In genomic region chr5:145536133-145536532, GRCh38 we compare ENCODE assay signal across 22 cellular contexts.
"Had no signal": no experiment of that assay in that cellular context is flagged by ENCODE, and none has a peak within 500 bp of the region (broad histone marks: within the 10 kb centered on the region; RNA-seq: fewer than 3 reads in every experiment).

No MANE protein-coding gene starts in this region.

- H3K36me3 ChIP-seq: neutrophil had no signal

- H3K4me1 Mint-ChIP-seq: activated CD4-positive, alpha-beta memory T cell treated with anti-CD3 and anti-CD28 coated beads, Interleukin-2, amount 10 ng/mL, durations not matched to agents 7 days and 5 days; activated naive CD4-positive, alpha-beta T cell treated with anti-CD3 and anti-CD28 coated beads, Interleukin-2, amount 50 U/mL, for 24 hours; memory B cell; T-helper 17 cell had no signal

- H3K27ac Mint-ChIP-seq: activated CD4-positive, alpha-beta memory T cell treated with anti-CD3 and anti-CD28 coated beads, Interleukin-2, amount 10 ng/mL, durations not matched to agents 7 days and 5 days; activated naive CD4-positive, alpha-beta T cell treated with anti-CD3 and anti-CD28 coated beads, Interleukin-2, amount 50 U/mL, for 24 hours; memory B cell; naive thymus-derived CD4-positive, alpha-beta T cell; progenitor cell of endocrine pancreas; T-helper 17 cell; type B pancreatic cell had no signal

- ATAC-seq: activated T-cell treated with anti-CD3 and anti-CD28 coated beads, Interleukin-2, amount 50 U/mL, for 4 hours; left ventricle myocardium superior; mucosa of descending colon; naive thymus-derived CD4-positive, alpha-beta T cell; right cardiac atrium; T-helper 17 cell had no signal

- H3K27me3 Mint-ChIP-seq: activated CD4-positive, alpha-beta memory T cell treated with anti-CD3 and anti-CD28 coated beads, Interleukin-2, amount 10 ng/mL, durations not matched to agents 7 days and 5 days; activated naive CD4-positive, alpha-beta T cell treated with anti-CD3 and anti-CD28 coated beads, Interleukin-2, amount 50 U/mL, for 24 hours; memory B cell; naive thymus-derived CD4-positive, alpha-beta T cell; progenitor cell of endocrine pancreas; T-helper 17 cell; type B pancreatic cell had no signal

- H3K9me3 Mint-ChIP-seq: type B pancreatic cell had no signal

- DNase-seq: activated CD4-positive, alpha-beta memory T cell treated with anti-CD3 and anti-CD28 coated beads, Interleukin-2, amount 10 ng/mL, durations not matched to agents 7 days and 5 days; activated CD4-positive, alpha-beta T cell treated with anti-CD3 and anti-CD28 coated beads for 4 hours; activated effector memory CD4-positive, alpha-beta T cell treated with Interleukin-2 at 50 U/mL for 16 hours; activated T-cell treated with anti-CD3 and anti-CD28 coated beads, Interleukin-2, amount 50 U/mL, for 4 hours; cerebellar nuclear complex; dermis blood vessel endothelial cell; left ventricle myocardium superior; mucosa of descending colon; naive thymus-derived CD4-positive, alpha-beta T cell; right cardiac atrium; stimulated activated CD4-positive, alpha-beta T cell treated with anti-CD3 and anti-CD28 coated beads, Interleukin-4, amount 100 ng/mL, for 4 hours; stimulated activated CD8-positive, alpha-beta memory T cell treated with anti-CD3 and anti-CD28 coated beads, Interleukin-4, amount 100 ng/mL, for 48 hours; stimulated activated naive CD4-positive, alpha-beta T cell treated with Interleukin-2 at 50 U/mL for 16 hours; substantia nigra; T-helper 17 cell had no signal

- H3K27me3 ChIP-seq: hepatocyte, neutrophil had no signal

- H3K36me3 Mint-ChIP-seq: activated naive CD4-positive, alpha-beta T cell treated with anti-CD3 and anti-CD28 coated beads, Interleukin-2, amount 50 U/mL, for 24 hours; memory B cell; naive thymus-derived CD4-positive, alpha-beta T cell had no signal

- H3K4me3 ChIP-seq: hepatocyte, mucosa of descending colon, smooth muscle cell had no signal

- H3K9me3 ChIP-seq: neutrophil had no signal

- H3K4me3 Mint-ChIP-seq: activated CD4-positive, alpha-beta memory T cell treated with anti-CD3 and anti-CD28 coated beads, Interleukin-2, amount 10 ng/mL, durations not matched to agents 7 days and 5 days; activated naive CD4-positive, alpha-beta T cell treated with anti-CD3 and anti-CD28 coated beads, Interleukin-2, amount 50 U/mL, for 24 hours; activated T-cell treated with anti-CD3 and anti-CD28 coated beads, Interleukin-2, amount 50 U/mL, for 4 hours; memory B cell; naive thymus-derived CD4-positive, alpha-beta T cell; T-helper 17 cell; type B pancreatic cell had no signal
